25 cellular contexts compared by ENCODE assay signal in the genomic region with DNA sequence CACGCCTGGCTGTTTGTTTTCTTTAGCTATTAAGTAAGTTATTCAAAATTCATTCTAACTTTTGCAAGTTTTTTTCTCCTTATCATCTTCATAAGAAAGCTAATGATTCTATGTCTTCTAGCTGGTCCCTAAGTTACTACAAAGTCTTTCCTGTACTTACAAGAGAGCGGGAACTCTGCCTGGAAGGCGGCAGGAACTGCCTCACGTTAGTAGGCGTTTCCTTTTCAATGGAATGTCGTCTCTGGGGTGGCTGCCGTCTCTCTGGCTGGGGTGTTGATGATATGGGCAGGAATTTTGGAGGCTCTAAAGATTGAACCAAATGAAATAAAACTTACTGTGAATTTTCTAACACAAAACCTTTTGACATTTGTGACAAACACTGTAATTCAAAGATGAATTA.
"Had no signal": no experiment of that assay in that cellular context is flagged by ENCODE, and none has a peak within 500 bp of the region (broad histone marks: within the 10 kb centered on the region; RNA-seq: fewer than 3 reads in every experiment).

No MANE protein-coding gene starts in this region.

- DNase-seq: activated CD4-positive, alpha-beta memory T cell treated with anti-CD3 and anti-CD28 coated beads, Interleukin-2, amount 10 ng/mL, durations not matched to agents 7 days and 5 days; activated CD4-positive, alpha-beta T cell treated with anti-CD3 and anti-CD28 coated beads, Interleukin-2, amount 50 U/mL, for 1 hour; activated CD4-positive, CD25-positive, alpha-beta regulatory T cell; activated gamma-delta T cell; activated naive CD4-positive, alpha-beta T cell treated with anti-CD3 and anti-CD28 coated beads for 36 hours; activated T-cell treated with anti-CD3 and anti-CD28 coated beads for 4 hours; activated T-cell treated with anti-CD3 and anti-CD28 coated beads, Interleukin-2, amount 50 U/mL, for 48 hours; amygdala; Karpas-422; MM.1S; NCI-H1105; NCI-H1436; NCI-H1694 treated with DMSO at 0.1 percent for 48 hours; NCI-H2029 treated with DMSO at 0.1 percent for 48 hours; NCI-H345; NCI-H510A; NCI-H526 treated with DMSO at 0.1 percent for 48 hours; SIG-M5; T-helper 17 cell; T1000 had no signal

- H3K27ac Mint-ChIP-seq: activated CD4-positive, alpha-beta memory T cell treated with anti-CD3 and anti-CD28 coated beads, Interleukin-2, amount 10 ng/mL, durations not matched to agents 7 days and 5 days; activated naive CD4-positive, alpha-beta T cell treated with anti-CD3 and anti-CD28 coated beads for 36 hours; activated naive CD8-positive, alpha-beta T cell; activated T-helper 17 cell treated with anti-CD3 and anti-CD28 coated beads, Interleukin-2, amount 50 U/mL, for 72 hours; T-helper 17 cell had no signal

- ATAC-seq: activated T-helper 17 cell treated with anti-CD3 and anti-CD28 coated beads, Interleukin-2, amount 50 U/mL, for 72 hours; T-helper 17 cell had no signal

- H3K27me3 Mint-ChIP-seq: activated CD4-positive, alpha-beta memory T cell treated with anti-CD3 and anti-CD28 coated beads, Interleukin-2, amount 10 ng/mL, durations not matched to agents 7 days and 5 days; activated T-helper 17 cell treated with anti-CD3 and anti-CD28 coated beads, Interleukin-2, amount 50 U/mL, for 72 hours; brain; T-helper 17 cell had no signal

- H3K9me3 Mint-ChIP-seq: activated CD4-positive, alpha-beta memory T cell treated with anti-CD3 and anti-CD28 coated beads, Interleukin-2, amount 10 ng/mL, durations not matched to agents 7 days and 5 days; activated naive CD4-positive, alpha-beta T cell treated with anti-CD3 and anti-CD28 coated beads for 36 hours; activated T-helper 17 cell treated with anti-CD3 and anti-CD28 coated beads, Interleukin-2, amount 50 U/mL, for 72 hours; brain had no signal

- FAIRE-seq: astrocyte, TTC549 had no signal

- H3K36me3 Mint-ChIP-seq: activated naive CD8-positive, alpha-beta T cell had no signal

- H3K4me3 Mint-ChIP-seq: activated CD4-positive, alpha-beta memory T cell treated with anti-CD3 and anti-CD28 coated beads, Interleukin-2, amount 10 ng/mL, durations not matched to agents 7 days and 5 days; activated naive CD4-positive, alpha-beta T cell treated with anti-CD3 and anti-CD28 coated beads for 36 hours; activated naive CD8-positive, alpha-beta T cell; activated T-helper 17 cell treated with anti-CD3 and anti-CD28 coated beads, Interleukin-2, amount 50 U/mL, for 72 hours; brain; T-helper 17 cell had no signal

- H3K4me1 Mint-ChIP-seq: activated CD4-positive, alpha-beta memory T cell treated with anti-CD3 and anti-CD28 coated beads, Interleukin-2, amount 10 ng/mL, durations not matched to agents 7 days and 5 days; activated T-helper 17 cell treated with anti-CD3 and anti-CD28 coated beads, Interleukin-2, amount 50 U/mL, for 72 hours had no signal
